Comparison of ENCODE assay signal across 18 cellular contexts in the genomic region with DNA sequence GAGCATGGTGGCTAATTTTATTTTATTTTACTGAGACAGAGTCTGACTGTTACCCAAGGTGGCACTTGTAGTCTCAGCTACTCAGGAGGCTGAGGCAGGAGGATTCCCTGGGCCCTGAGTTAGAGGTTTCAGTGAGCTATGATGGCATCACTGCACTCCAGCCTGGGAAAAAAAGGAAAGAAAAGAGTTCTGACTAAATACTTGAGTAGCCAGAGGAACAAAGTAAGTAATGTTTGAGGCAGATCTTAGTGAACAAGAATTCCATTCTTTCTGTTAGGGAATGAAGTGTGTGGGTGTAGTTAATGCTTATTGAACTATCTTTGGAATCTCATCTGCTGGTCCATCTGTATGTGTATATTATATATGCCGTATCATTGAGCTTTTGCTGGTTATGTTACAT.
"Had no signal": no experiment of that assay in that cellular context is flagged by ENCODE, and none has a peak within 500 bp of the region (broad histone marks: within the 10 kb centered on the region; RNA-seq: fewer than 3 reads in every experiment).

No MANE protein-coding gene starts in this region.

- DNase-seq: activated CD4-positive, alpha-beta T cell treated with anti-CD3 and anti-CD28 coated beads for 36 hours; activated CD8-positive, alpha-beta memory T cell treated with anti-CD3 and anti-CD28 coated beads, Interleukin-2, amount 50 U/mL, for 48 hours; activated CD8-positive, alpha-beta T cell treated with anti-CD3 and anti-CD28 coated beads for 36 hours; activated naive CD4-positive, alpha-beta T cell treated with Interleukin-2 at 50 U/mL for 16 hours; activated naive CD8-positive, alpha-beta T cell treated with anti-CD3 and anti-CD28 coated beads, Interleukin-2, amount 50 U/mL, for 24 hours; hippocampal formation; mucosa of descending colon; natural killer cell; nucleus accumbens; right lobe of liver; stimulated activated CD4-positive, alpha-beta T cell treated with anti-CD3 and anti-CD28 coated beads, Interleukin-2, amount 100 ng/mL, for 24 hours; stimulated activated naive CD4-positive, alpha-beta T cell; substantia nigra; T-helper 1 cell; transverse colon; WERI-Rb-1 had no signal

- H3K4me1 ChIP-seq: right lobe of liver, transverse colon had no signal

- ATAC-seq: activated CD4-positive, alpha-beta T cell treated with anti-CD3 and anti-CD28 coated beads for 36 hours; activated CD8-positive, alpha-beta T cell treated with anti-CD3 and anti-CD28 coated beads for 36 hours; activated naive CD8-positive, alpha-beta T cell treated with anti-CD3 and anti-CD28 coated beads, Interleukin-2, amount 50 U/mL, for 24 hours; natural killer cell; right lobe of liver had no signal

- H3K27ac ChIP-seq: esophagus muscularis mucosa, right lobe of liver, transverse colon, WERI-Rb-1 had no signal

- H3K27me3 ChIP-seq: esophagus muscularis mucosa, right lobe of liver, transverse colon had no signal

- H3K4me3 ChIP-seq: esophagus muscularis mucosa, lung, mucosa of descending colon, right lobe of liver, transverse colon had no signal

- H3K36me3 ChIP-seq: esophagus muscularis mucosa, right lobe of liver, transverse colon, WERI-Rb-1 had no signal

- H3K9me3 ChIP-seq: esophagus muscularis mucosa, mucosa of descending colon, right lobe of liver, transverse colon had no signal
